Comparison of ENCODE assay signal across 21 cellular contexts in the genomic region with DNA sequence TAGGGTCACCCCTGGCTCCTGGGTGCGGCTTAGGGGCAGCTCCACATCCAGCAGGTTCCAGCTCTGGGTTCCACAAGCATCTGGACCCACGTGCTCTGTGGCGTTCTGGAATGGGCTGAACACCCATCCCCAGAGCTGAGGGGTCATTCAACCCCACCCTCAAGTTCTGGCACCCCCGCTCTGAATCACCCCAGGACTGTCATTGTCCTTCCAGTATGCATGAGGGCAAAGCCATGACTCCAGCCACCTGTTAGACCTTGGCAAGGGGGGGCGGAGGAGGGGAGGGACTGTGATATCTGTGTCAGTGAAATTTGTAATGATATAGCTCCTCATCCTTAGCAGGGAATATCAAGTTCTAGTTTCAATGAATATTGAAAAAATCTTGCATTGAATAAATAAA. TPM values are rescaled to one million over a fixed set of nuclear protein-coding genes. Genes with fewer than 3 reads are reported as not detected.
DNase-seq lines count a peak whose midpoint lies in the region; ATAC-seq and TF ChIP-seq lines count a peak whose summit lies in the region.
"Had no signal": no experiment of that assay in that cellular context is flagged by ENCODE, and none has a peak within 500 bp of the region (broad histone marks: within the 10 kb centered on the region; RNA-seq: fewer than 3 reads in every experiment).

No MANE protein-coding gene starts in this region.

- no peaks in the 10 kb centered on the region for H3K9me3 Mint-ChIP-seq in activated naive CD8-positive, alpha-beta T cell treated with anti-CD3 and anti-CD28 coated beads, Interleukin-2, amount 10 ng/mL, durations not matched to agents 7 days and 5 days
- no peaks in the 10 kb centered on the region for H3K9me3 Mint-ChIP-seq in activated naive CD8-positive, alpha-beta T cell treated with anti-CD3 and anti-CD28 coated beads, Interleukin-2, amount 50 U/mL, for 24 hours
- H3K9me3 Mint-ChIP-seq: CD4-positive, alpha-beta memory T cell; HFFc6 had no signal

- peak overlapping the region; percentile 5 for H3K14ac ChIP-seq in neuronal stem cell (ENCODE audit: low read length)

- intact Hi-C loops in thyroid gland (cut with DNase I), result no loop called here

- H3K4me3 ChIP-seq in HEK293 (ENCODE audit: low read depth, low read length) (no peak overlapping the region), neuronal stem cell (ENCODE audit: low read length in 2 of 2) (peak overlapping the region in 1 of 2 donors; percentile 59), thyroid gland (replicated peaks in 1 of 3) (no peak overlapping the region), mesendoderm (ENCODE audit: low read length) (no peak overlapping the region)
- H3K4me3 ChIP-seq: BLaER1, HAP-1 had no signal

- H3K27ac ChIP-seq in HEK293 (ENCODE audit: extremely low read depth, low read depth, low read length), result no peak overlapping the region
- no peak overlapping the region for H3K27ac ChIP-seq in neuronal stem cell (replicated peaks; ENCODE audit: low read length)
- no peak overlapping the region for H3K27ac ChIP-seq in thyroid gland
- no peak overlapping the region for H3K27ac ChIP-seq in mesendoderm (ENCODE audit: low read depth, low read length)
- H3K27ac ChIP-seq: BLaER1, HL-60 had no signal

- H3K27me3 ChIP-seq in neuronal stem cell (ENCODE audit: control insufficient read depth in 3 of 3, insufficient read depth in 3 of 3, low read depth in 1 of 3, low read length in 3 of 3) (peaks cover 38 to 100% (median 80%) of the 10 kb centered on the region in 3 experiments), thyroid gland (peaks cover 15% of the 10 kb centered on the region), mesendoderm (ENCODE audit: insufficient read depth, low read length, poor library complexity) (peaks cover 45% of the 10 kb centered on the region)

- no peak for TF ChIP-seq CTCF in HEK293 (tag by site-specific recombination; IDR thresholded peaks at IDR 0.05)
- TF ChIP-seq CTCF in thyroid gland (IDR thresholded peaks at IDR 0.05), result no peak

- no peak overlapping the region for H4K8ac ChIP-seq in neuronal stem cell (ENCODE audit: low read depth, low read length)
- no peak overlapping the region for H4K8ac ChIP-seq in mesendoderm (ENCODE audit: low read depth, low read length)

- H3K79me1 ChIP-seq in neuronal stem cell (ENCODE audit: low read depth, low read length) (no peaks in the 10 kb centered on the region), mesendoderm (ENCODE audit: low read length) (no peaks in the 10 kb centered on the region)

- H2AFZ ChIP-seq in neuronal stem cell (ENCODE audit: low read length), result no peak overlapping the region

- POLR2A ChIA-PET in activated naive CD8-positive, alpha-beta T cell treated with anti-CD3 and anti-CD28 coated beads, Interleukin-2, amount 10 ng/mL, durations not matched to agents 7 days and 5 days (lab: Charles Lee), result interaction anchor here (4.1 kb wide), 1 partner anchor 14 kb away, joined by 54 read pairs; the partner anchor contains the start of genes INSRR and NTRK1
- POLR2A ChIA-PET in HEK293 (lab: Yijun Ruan, JAX), result no interaction called here

- peaks cover 1% of the 10 kb centered on the region for H3K36me3 Mint-ChIP-seq in activated naive CD8-positive, alpha-beta T cell treated with anti-CD3 and anti-CD28 coated beads, Interleukin-2, amount 10 ng/mL, durations not matched to agents 7 days and 5 days
- no peaks in the 10 kb centered on the region for H3K36me3 Mint-ChIP-seq in activated naive CD8-positive, alpha-beta T cell treated with anti-CD3 and anti-CD28 coated beads, Interleukin-2, amount 50 U/mL, for 24 hours (ENCODE audit: low read depth)

- H4K5ac ChIP-seq in mesendoderm (ENCODE audit: low read length), result no peak overlapping the region

- H3K4me2 ChIP-seq in neuronal stem cell (ENCODE audit: insufficient read depth, low read length, poor library complexity, severe bottlenecking) (no peak overlapping the region), mesendoderm (ENCODE audit: low read length) (no peak overlapping the region)
- H3K4me2 ChIP-seq: BLaER1 had no signal

- H3K23ac ChIP-seq in neuronal stem cell (ENCODE audit: low read depth, low read length, poor library complexity), result no peak overlapping the region
- no peak overlapping the region for H3K23ac ChIP-seq in mesendoderm (ENCODE audit: low read length)

- H2BK5ac ChIP-seq in neuronal stem cell (ENCODE audit: low read length), result no peak overlapping the region
- H2BK5ac ChIP-seq in mesendoderm (ENCODE audit: low read length), result no peak overlapping the region

- peaks cover 27% of the 10 kb centered on the region for H3K4me1 Mint-ChIP-seq in activated naive CD8-positive, alpha-beta T cell treated with anti-CD3 and anti-CD28 coated beads, Interleukin-2, amount 10 ng/mL, durations not matched to agents 7 days and 5 days
- peaks cover 26% of the 10 kb centered on the region for H3K4me1 Mint-ChIP-seq in activated naive CD8-positive, alpha-beta T cell treated with anti-CD3 and anti-CD28 coated beads, Interleukin-2, amount 50 U/mL, for 24 hours

- H2AK5ac ChIP-seq in neuronal stem cell (ENCODE audit: low read depth, low read length), result no peak overlapping the region
- H2AK5ac ChIP-seq in mesendoderm (ENCODE audit: low read length), result no peak overlapping the region

- H3K4me1 ChIP-seq in HEK293 (ENCODE audit: control insufficient read depth, insufficient read depth, low read length) (no peaks in the 10 kb centered on the region), neuronal stem cell (ENCODE audit: control insufficient read depth in 2 of 2, insufficient read depth in 1 of 2, low read depth in 1 of 2, low read length in 2 of 2) (peaks cover 0 to 7% of the 10 kb centered on the region in 2 donors), thyroid gland (peaks cover 6 to 17% of the 10 kb centered on the region in 2 donors), mesendoderm (ENCODE audit: control insufficient read depth, low read depth, low read length) (no peaks in the 10 kb centered on the region)
- H3K4me1 ChIP-seq: HAP-1 had no signal

- no peaks in the 10 kb centered on the region for H3K79me2 ChIP-seq in mesendoderm (ENCODE audit: control insufficient read depth, insufficient read depth, low read length)

- no peak for ATAC-seq in activated naive CD8-positive, alpha-beta T cell treated with anti-CD3 and anti-CD28 coated beads, Interleukin-2, amount 10 ng/mL, durations not matched to agents 7 days and 5 days (ENCODE audit: low read depth)
- ATAC-seq in activated naive CD8-positive, alpha-beta T cell treated with anti-CD3 and anti-CD28 coated beads, Interleukin-2, amount 50 U/mL, for 24 hours, result no peak

- no CpG with 5 or more reads among the region's 5 CpGs for WGBS in neuronal stem cell (ENCODE audit: extremely low coverage in 2 of 2, insufficient read length in 2 of 2, insufficient replicate concordance in 1 of 2), 2 donors
- 90 to 91% methylated on average over 3 to 5 of the region's 5 CpGs for WGBS in thyroid gland, 2 donors
- no CpG with 5 or more reads among the region's 5 CpGs for WGBS in mesendoderm (ENCODE audit: extremely low coverage, insufficient coverage, low lambda C conversion rate)

- CTCF ChIA-PET in HEK293 (lab: Yijun Ruan, JAX), result interaction anchor here (0.5 to 2.5 kb wide), 7 partner anchors 8 to 220 kb away, joined by 3 to 12 read pairs (median 10); partner anchors contain the start of gene NTRK1

- no peak overlapping the region for H3K56ac ChIP-seq in mesendoderm (ENCODE audit: low read length)

- no peak for TF ChIP-seq POLR2A in thyroid gland (IDR thresholded peaks at IDR 0.05)

- no peak for DNase-seq in activated naive CD8-positive, alpha-beta T cell treated with anti-CD3 and anti-CD28 coated beads, Interleukin-2, amount 10 ng/mL, durations not matched to agents 7 days and 5 days
- DNase-seq in activated naive CD8-positive, alpha-beta T cell treated with anti-CD3 and anti-CD28 coated beads, Interleukin-2, amount 50 U/mL, for 24 hours, result no peak
- DNase-seq in neuronal stem cell (ENCODE audit: low spot score) (no peak), thyroid gland (no peak), mesendoderm (no peak), hippocampal formation (lab: John Stamatoyannopoulos, UW) (no peak)
- DNase-seq: 8988T; CD4-positive, alpha-beta memory T cell; DMS153; DMS79; GDM1; GOT3; HFFc6 had no signal

- no peaks in the 10 kb centered on the region for H3K36me3 ChIP-seq in HEK293 (ENCODE audit: control insufficient read depth in 2 of 2, insufficient read depth in 1 of 2, low read length in 2 of 2)
- no peaks in the 10 kb centered on the region for H3K36me3 ChIP-seq in neuronal stem cell (replicated peaks in 1 of 2; ENCODE audit: control insufficient read depth in 2 of 2, insufficient read depth in 2 of 2, low read length in 2 of 2)
- no peaks in the 10 kb centered on the region for H3K36me3 ChIP-seq in thyroid gland
- H3K36me3 ChIP-seq in mesendoderm (ENCODE audit: control insufficient read depth, insufficient read depth, low read length), result no peaks in the 10 kb centered on the region
- H3K36me3 ChIP-seq: BLaER1, HAP-1 had no signal

- no peak overlapping the region for H2BK15ac ChIP-seq in neuronal stem cell (ENCODE audit: low read length)
- no peak overlapping the region for H2BK15ac ChIP-seq in mesendoderm (replicated peaks; ENCODE audit: low read depth)

- H3K4me3 Mint-ChIP-seq in activated naive CD8-positive, alpha-beta T cell treated with anti-CD3 and anti-CD28 coated beads, Interleukin-2, amount 10 ng/mL, durations not matched to agents 7 days and 5 days, result peak overlapping the region; percentile 59
- H3K4me3 Mint-ChIP-seq in activated naive CD8-positive, alpha-beta T cell treated with anti-CD3 and anti-CD28 coated beads, Interleukin-2, amount 50 U/mL, for 24 hours, result no peak overlapping the region
- H3K4me3 Mint-ChIP-seq: HFFc6 had no signal

- H3K4ac ChIP-seq in neuronal stem cell (ENCODE audit: low read length), result no peak overlapping the region
- H3K4ac ChIP-seq in mesendoderm (ENCODE audit: low read depth, low read length), result no peak overlapping the region

- no peak overlapping the region for H3K9ac ChIP-seq in neuronal stem cell (ENCODE audit: low read depth, low read length, poor library complexity)
- no peak overlapping the region for H3K9ac ChIP-seq in mesendoderm (ENCODE audit: low read length)
- H3K9ac ChIP-seq: BLaER1 had no signal

- H3K27ac Mint-ChIP-seq in activated naive CD8-positive, alpha-beta T cell treated with anti-CD3 and anti-CD28 coated beads, Interleukin-2, amount 10 ng/mL, durations not matched to agents 7 days and 5 days, result no peak overlapping the region
- no peak overlapping the region for H3K27ac Mint-ChIP-seq in activated naive CD8-positive, alpha-beta T cell treated with anti-CD3 and anti-CD28 coated beads, Interleukin-2, amount 50 U/mL, for 24 hours
- H3K27ac Mint-ChIP-seq: CD14-positive monocyte, HFFc6 had no signal

- no peak overlapping the region for H2BK120ac ChIP-seq in neuronal stem cell (ENCODE audit: low read depth, low read length)
- no peak overlapping the region for H2BK120ac ChIP-seq in mesendoderm (ENCODE audit: low read depth, low read length)

- no peak overlapping the region for H2BK12ac ChIP-seq in neuronal stem cell (ENCODE audit: low read length)

- H3K9me3 ChIP-seq in HEK293 (ENCODE audit: control insufficient read depth, insufficient read depth, low read depth, low read length), result no peaks in the 10 kb centered on the region
- H3K9me3 ChIP-seq in neuronal stem cell (replicated peaks in 1 of 2; ENCODE audit: control insufficient read depth in 2 of 2, insufficient read depth in 1 of 2, low read depth in 1 of 2, low read length in 2 of 2), result peaks cover 0 to 3% of the 10 kb centered on the region in 2 donors
- no peaks in the 10 kb centered on the region for H3K9me3 ChIP-seq in thyroid gland
- H3K9me3 ChIP-seq: BLaER1, HAP-1 had no signal

- H3K18ac ChIP-seq in neuronal stem cell (ENCODE audit: low read length) (no peak overlapping the region), mesendoderm (ENCODE audit: low read length) (no peak overlapping the region)

- no peak overlapping the region for H4K91ac ChIP-seq in neuronal stem cell (ENCODE audit: low read depth, low read length, poor library complexity)

- H3K27me3 Mint-ChIP-seq in activated naive CD8-positive, alpha-beta T cell treated with anti-CD3 and anti-CD28 coated beads, Interleukin-2, amount 10 ng/mL, durations not matched to agents 7 days and 5 days, result peaks cover 38% of the 10 kb centered on the region
- peaks cover 56% of the 10 kb centered on the region for H3K27me3 Mint-ChIP-seq in activated naive CD8-positive, alpha-beta T cell treated with anti-CD3 and anti-CD28 coated beads, Interleukin-2, amount 50 U/mL, for 24 hours

RNA-seq across cellular contexts. Expression of gene INSRR, which starts 12.3 kb away (rescaled TPM):
- under 1 TPM; 0.47 to 0.48 TPM for total RNA-seq in activated naive CD8-positive, alpha-beta T cell treated with anti-CD3 and anti-CD28 coated beads, Interleukin-2, amount 10 ng/mL, durations not matched to agents 7 days and 5 days
- 0.01 TPM for polyA plus RNA-seq in neuronal stem cell (2013, experiment 1 of 2)
- polyA plus RNA-seq in neuronal stem cell (2013, experiment 2 of 2), result 0.01 TPM
- not detected for total RNA-seq in thyroid gland
- not detected for polyA plus RNA-seq in mesendoderm (2013, experiment 1 of 2)
- polyA plus RNA-seq in mesendoderm (2013, experiment 2 of 2), result under 0.01 TPM
- total RNA-seq: Daoy, HFFc6, HT1080 had no signal
- polyA plus RNA-seq: AG04450; CD14-positive monocyte; CD4-positive, alpha-beta memory T cell had no signal

RNA-seq across cellular contexts. Expression of gene NTRK1, which starts 14.0 kb away (rescaled TPM):
- 10 to 100 TPM; 13.7 to 13.9 TPM for total RNA-seq in activated naive CD8-positive, alpha-beta T cell treated with anti-CD3 and anti-CD28 coated beads, Interleukin-2, amount 10 ng/mL, durations not matched to agents 7 days and 5 days
- polyA plus RNA-seq in neuronal stem cell (2013, experiment 1 of 2), result 0.07 TPM
- 0.11 TPM for polyA plus RNA-seq in neuronal stem cell (2013, experiment 2 of 2)
- 1 to 10 TPM in 1 of 4 donors, under 1 TPM in 3; 0.11 to 1.2 (median 0.63) TPM for total RNA-seq in thyroid gland
- polyA plus RNA-seq in mesendoderm (2013, experiment 1 of 2), result 0.04 TPM
- polyA plus RNA-seq in mesendoderm (2013, experiment 2 of 2), result 0.03 TPM
- polyA plus RNA-seq: AG04450; CD14-positive monocyte; CD4-positive, alpha-beta memory T cell had no signal

RNA-seq across cellular contexts. Expression of gene SH2D2A, which starts 30.0 kb away (rescaled TPM):
- total RNA-seq in activated naive CD8-positive, alpha-beta T cell treated with anti-CD3 and anti-CD28 coated beads, Interleukin-2, amount 10 ng/mL, durations not matched to agents 7 days and 5 days, result 10 to 100 TPM; 86.0 to 89.2 TPM
- 4.3 TPM for polyA plus RNA-seq in neuronal stem cell (2013, experiment 1 of 2)
- 3.5 TPM for polyA plus RNA-seq in neuronal stem cell (2013, experiment 2 of 2)
- 1 to 10 TPM; 1.2 to 3.3 (median 2.0) TPM for total RNA-seq in thyroid gland
- polyA plus RNA-seq in mesendoderm (2013, experiment 1 of 2), result 6.7 TPM
- 6.1 TPM for polyA plus RNA-seq in mesendoderm (2013, experiment 2 of 2)

RNA-seq across cellular contexts. Expression of gene PEAR1, which starts 46.9 kb away (rescaled TPM):
- under 1 TPM; 0.28 TPM for total RNA-seq in activated naive CD8-positive, alpha-beta T cell treated with anti-CD3 and anti-CD28 coated beads, Interleukin-2, amount 10 ng/mL, durations not matched to agents 7 days and 5 days
- polyA plus RNA-seq in neuronal stem cell (2013, experiment 1 of 2), result 0.78 TPM
- polyA plus RNA-seq in neuronal stem cell (2013, experiment 2 of 2), result 0.62 TPM
- total RNA-seq in thyroid gland, result 10 to 100 TPM; 11.2 to 21.9 (median 14.4) TPM
- polyA plus RNA-seq in mesendoderm (2013, experiment 1 of 2), result 0.46 TPM
- 0.39 TPM for polyA plus RNA-seq in mesendoderm (2013, experiment 2 of 2)
- polyA plus RNA-seq: CD14-positive monocyte; CD4-positive, alpha-beta memory T cell had no signal

Comparison
In these comparisons a context has a peak if more than half of its experiments do, and no peak if none do; other contexts are left out.
1. RNA of gene NTRK1, which starts 14.0 kb away (total RNA-seq): 13.7 to 13.9 TPM in activated naive CD8-positive, alpha-beta T cell treated with anti-CD3 and anti-CD28 coated beads, Interleukin-2, amount 10 ng/mL, durations not matched to agents 7 days and 5 days; 0.11 to 1.2 TPM in thyroid gland; every median in the first group is over 4 times any median in the second.
2. RNA of gene SH2D2A, which starts 30.0 kb away (total RNA-seq): 86.0 to 89.2 TPM in activated naive CD8-positive, alpha-beta T cell treated with anti-CD3 and anti-CD28 coated beads, Interleukin-2, amount 10 ng/mL, durations not matched to agents 7 days and 5 days; 1.2 to 3.3 TPM in thyroid gland; every median in the first group is over 10 times any median in the second.